ENCODE assay signal across 8 cellular contexts in genomic region chr16:69424053-69424934, GRCh38. TPM values are rescaled to one million over a fixed set of nuclear protein-coding genes. Genes with fewer than 3 reads are reported as not detected.
DNase-seq lines count a peak whose midpoint lies in the region; ATAC-seq and TF ChIP-seq lines count a peak whose summit lies in the region.

CYB5B (plus strand) TSS chr16:69424619; CDS start chr16:69424684, 65 bp downstream.

- H3K9me3 Mint-ChIP-seq in WTC11 (peaks cover 14% of the 10 kb centered on the region), immature natural killer cell (peaks cover 0 to 5% (median 0%) of the 10 kb centered on the region in 6 donors)

- CTCF ChIA-PET in AG04450 (lab: Charles Lee) (interaction anchor here (0.9 to 1.6 kb wide), 3 partner anchors 25 to 27 kb away, joined by 3 to 4 read pairs (median 4); no protein-coding TSS in a partner anchor), WTC11 (lab: Charles Lee) (interaction anchor here (0.8 to 1.6 kb wide), 3 partner anchors 26 to 140 kb away, joined by 3 to 7 read pairs (median 3); no protein-coding TSS in a partner anchor)

- POLR2A ChIA-PET in AG04450 (lab: Yijun Ruan, JAX) (interaction anchor here (0.5 to 1.1 kb wide), 3 partner anchors 14 to 25 kb away, joined by 3 read pairs; no protein-coding TSS in a partner anchor), WTC11 (lab: Charles Lee) (interaction anchor here (0.7 to 1.0 kb wide), 4 partner anchors 34 to 267 kb away, joined by 3 to 9 read pairs (median 3); no protein-coding TSS in a partner anchor)

- H3K27me3 Mint-ChIP-seq in WTC11 (ENCODE audit: low read depth) (no peaks in the 10 kb centered on the region; the same call in 1 of the 2 replicates), immature natural killer cell (ENCODE audit: low read depth in 3 of 3) (peaks cover 5 to 11% (median 8%) of the 10 kb centered on the region in 3 donors)

- H3K4me3 Mint-ChIP-seq in WTC11 = peak within 1 kb of the TSS; percentile 96
- peak within 1 kb of the TSS; percentile 91 to 98 (median 97) for H3K4me3 Mint-ChIP-seq in immature natural killer cell

- H3K27ac Mint-ChIP-seq in WTC11 = peak within 1 kb of the TSS; percentile 97
- H3K27ac Mint-ChIP-seq in immature natural killer cell = peak within 1 kb of the TSS; percentile 86 to 94 (median 93)

- DNase-seq in AG04450 (ENCODE audit: low read depth, low spot score) = peak; percentile 92
- DNase-seq in NCI-H226 = peak; percentile 98
- DNase-seq in WTC11 (ENCODE audit: low spot score) = peak; percentile 96
- peak; percentile 99 to 100 for DNase-seq in cardiac fibroblast (ENCODE audit: low read depth in 2 of 2)
- DNase-seq in immature natural killer cell = peak; percentile 93 to 95 (median 95)
- peak; percentile 96 for DNase-seq in smooth muscle cell of the brain vasculature (ENCODE audit: low read depth, low spot score)

- peak; percentile 96 for ATAC-seq in GM18909 (IDR thresholded peaks at IDR 0.05; ENCODE audit: poor library complexity, unreplicated experiment)
- peak; percentile 96 for ATAC-seq in HG03175 (IDR thresholded peaks at IDR 0.05; ENCODE audit: unreplicated experiment)
- peak; percentile 98 for ATAC-seq in WTC11

- no peak for TF ChIP-seq CTCF in AG04450 (IDR thresholded peaks at IDR 0.05; ENCODE audit: low read depth, low read length)
- no peak for TF ChIP-seq CTCF in WTC11 (IDR thresholded peaks at IDR 0.05)
- TF ChIP-seq CTCF in cardiac fibroblast (IDR thresholded peaks at IDR 0.05; ENCODE audit: low read depth, low read length) = no peak

- H3K36me3 Mint-ChIP-seq in WTC11 = peaks cover 30% of the 10 kb centered on the region
- peaks cover 14 to 18% (median 18%) of the 10 kb centered on the region in 3 donors for H3K36me3 Mint-ChIP-seq in immature natural killer cell

- H3K27ac ChIP-seq in AG04450 (ENCODE audit: low read depth, low read length) = peak within 1 kb of the TSS; percentile 70

- H3K27me3 ChIP-seq in AG04450 (ENCODE audit: control insufficient read depth, insufficient read depth, low read length) = no peaks in the 10 kb centered on the region

- H3K4me1 Mint-ChIP-seq in WTC11 (peaks cover 9% of the 10 kb centered on the region), immature natural killer cell (peaks cover 40 to 55% of the 10 kb centered on the region in 2 donors)

- H3K9me3 ChIP-seq in AG04450 (ENCODE audit: control insufficient read depth, insufficient read depth, low read length) = no peaks in the 10 kb centered on the region; the same call in none of the 2 replicates

- H3K4me3 ChIP-seq in AG04450 (ENCODE audit: low read depth, low read length) (peak within 1 kb of the TSS; percentile 97), cardiac fibroblast (replicated peaks in 1 of 2; ENCODE audit: low read depth in 2 of 2, low read length in 2 of 2) (peak within 1 kb of the TSS; percentile 95 to 98)

TF ChIP-seq in WTC11, 78 proteins besides CTCF, POLR2A, EP300 and RAD21 (continues in another document):
- TF ChIP-seq GTF2I (CRISPR knock-in tag; conservative IDR thresholded peaks at IDR 0.05) (peak; percentile 82), ERG (CRISPR knock-in tag; IDR thresholded peaks at IDR 0.05) (no peak), SMAD4 (CRISPR knock-in tag; IDR thresholded peaks at IDR 0.05) (no peak), TP53 (CRISPR knock-in tag; IDR thresholded peaks at IDR 0.05) (no peak), ZNF532 (CRISPR knock-in tag; IDR thresholded peaks at IDR 0.05; ENCODE audit: borderline replicate concordance) (no peak), NFYB (CRISPR knock-in tag; conservative IDR thresholded peaks at IDR 0.05; ENCODE audit: low read depth) (peak; percentile 83), TEAD4 (CRISPR knock-in tag; IDR thresholded peaks at IDR 0.05) (no peak), JAZF1 (CRISPR knock-in tag; IDR thresholded peaks at IDR 0.05) (no peak), CREB1 (CRISPR knock-in tag; IDR thresholded peaks at IDR 0.05) (no peak), SP1 (CRISPR knock-in tag; conservative IDR thresholded peaks at IDR 0.05) (peak; percentile 73; the same call in 1 of the 2 replicates), MYBL2 (CRISPR knock-in tag; IDR thresholded peaks at IDR 0.05) (peak; percentile 85; the same call in 1 of the 2 replicates), STAT6 (CRISPR knock-in tag; conservative IDR thresholded peaks at IDR 0.05; ENCODE audit: low read depth) (no peak), NFE2L1 (CRISPR knock-in tag; IDR thresholded peaks at IDR 0.05) (peak; percentile 39; the same call in 1 of the 2 replicates), ETV6 (CRISPR knock-in tag; IDR thresholded peaks at IDR 0.05) (peak; percentile 84), GABPB1 (CRISPR knock-in tag; IDR thresholded peaks at IDR 0.05) (peak; percentile 62; the same call in 1 of the 2 replicates), MAX (CRISPR knock-in tag; IDR thresholded peaks at IDR 0.05) (peak; percentile 54; the same call in 1 of the 2 replicates)

RNA-seq across cellular contexts. Expression of gene CYB5B, which starts in this region (rescaled TPM):
- polyA plus RNA-seq in AG04450 (2011; rRNA removed) = 148 and 155 TPM in 2 replicates
- 83.9 and 91.5 TPM in 2 replicates for polyA minus RNA-seq in AG04450 (2011; rRNA and poly(A)+ RNA removed)
- 95.3 to 109 TPM (median 99.7 TPM) in 3 replicates for total RNA-seq in WTC11 (2021)
- 100 to 1,000 TPM; 210 to 235 (median 233) TPM for polyA plus RNA-seq in immature natural killer cell

Comparison
In these comparisons a context has a peak if more than half of its experiments do, and no peak if none do; other contexts are left out.
1. Peak in every context shown above with its lines: DNase-seq, ATAC-seq, H3K4me3 ChIP-seq and H3K27ac ChIP-seq.